In the genomic region with DNA sequence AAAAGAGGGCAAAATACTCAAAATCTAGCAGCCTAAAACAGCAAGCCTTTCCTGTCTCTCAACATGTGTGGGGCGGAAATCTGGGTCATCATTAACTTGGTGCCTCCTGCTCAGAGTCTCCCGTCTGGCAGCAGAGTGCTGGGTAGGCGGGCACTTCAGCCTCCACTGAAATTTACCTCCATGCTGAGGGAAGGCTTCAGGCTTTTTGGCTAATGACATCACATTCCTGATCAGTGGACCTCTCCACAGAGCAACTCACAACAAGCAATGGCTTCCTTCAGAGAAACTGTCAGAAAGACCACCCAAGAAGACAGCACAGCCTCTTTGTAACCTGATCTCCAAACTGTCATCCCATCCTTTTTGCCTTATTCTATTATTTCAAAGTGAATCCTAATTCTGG, we compare ENCODE assay signal across 12 cellular contexts.
"Had no signal": no experiment of that assay in that cellular context is flagged by ENCODE, and none has a peak within 500 bp of the region (broad histone marks: within the 10 kb centered on the region; RNA-seq: fewer than 3 reads in every experiment).

No MANE protein-coding gene starts in this region.

- H3K36me3 Mint-ChIP-seq: activated naive CD8-positive, alpha-beta T cell had no signal

- H3K27ac Mint-ChIP-seq: activated naive CD8-positive, alpha-beta T cell had no signal

- H3K9me3 Mint-ChIP-seq: neural crest cell had no signal

- DNase-seq: activated CD4-positive, alpha-beta T cell treated with anti-CD3 and anti-CD28 coated beads, Interleukin-2, amount 50 U/mL, for 4 hours; activated gamma-delta T cell; activated T-cell treated with anti-CD3 and anti-CD28 coated beads, Interleukin-2, amount 50 U/mL, for 48 hours; anterior cingulate cortex; dorsolateral prefrontal cortex; esophagus squamous epithelium; foreskin fibroblast; glutamatergic neuron; stomach had no signal

- H3K4me3 Mint-ChIP-seq: activated naive CD8-positive, alpha-beta T cell; neural crest cell had no signal

- ATAC-seq: activated CD4-positive, CD25-positive, alpha-beta regulatory T cell treated with anti-CD3 and anti-CD28 coated beads, Interleukin-2, amount 50 U/mL, for 24 hours had no signal
